18 cellular contexts compared by ENCODE assay signal in the genomic region with DNA sequence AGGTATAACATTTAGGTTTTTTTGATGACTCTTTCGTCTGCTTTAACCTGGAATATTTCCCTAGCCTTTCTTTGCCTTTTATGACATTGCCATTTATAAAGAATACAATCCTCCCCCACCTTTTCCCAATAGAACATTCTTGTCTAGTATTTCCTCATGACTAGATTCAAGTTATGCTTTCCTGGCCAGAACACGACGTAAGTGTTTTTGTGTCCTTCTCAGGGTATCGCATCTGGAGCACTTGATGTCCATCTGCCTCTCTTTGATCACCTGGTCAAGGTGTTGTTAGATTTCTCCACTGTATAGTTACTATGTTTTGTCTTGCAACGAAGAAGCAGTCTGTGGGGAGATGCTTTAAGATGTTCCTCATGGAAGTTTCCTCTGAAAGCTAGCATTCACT.
"Had no signal": no experiment of that assay in that cellular context is flagged by ENCODE, and none has a peak within 500 bp of the region (broad histone marks: within the 10 kb centered on the region; RNA-seq: fewer than 3 reads in every experiment).

No MANE protein-coding gene starts in this region.

- H3K4me1 ChIP-seq: upper lobe of right lung, vagina had no signal

- H3K36me3 ChIP-seq: upper lobe of right lung, vagina had no signal

- H3K4me3 ChIP-seq: esophagus muscularis mucosa, hepatocyte, tibial nerve, upper lobe of right lung, vagina had no signal

- H3K4me2 ChIP-seq: hepatocyte had no signal

- DNase-seq: effector memory CD4-positive, alpha-beta T cell; foreskin fibroblast; head of caudate nucleus; kidney; mammary epithelial cell; naive thymus-derived CD4-positive, alpha-beta T cell; nephron progenitor cell; posterior cingulate gyrus; right cardiac atrium; stimulated activated CD4-positive, alpha-beta T cell treated with anti-CD3 and anti-CD28 coated beads, Interleukin-4, amount 100 ng/mL, for 1 hour; stimulated activated CD8-positive, alpha-beta memory T cell treated with anti-CD3 and anti-CD28 coated beads, Interleukin-4, amount 100 ng/mL, for 48 hours; upper lobe of right lung had no signal

- H3K9me3 ChIP-seq: esophagus muscularis mucosa, tibial nerve, upper lobe of right lung, vagina had no signal

- ATAC-seq: naive thymus-derived CD4-positive, alpha-beta T cell; right cardiac atrium; stimulated activated memory B cell treated with anti-CD40 and anti-IgM and Interleukin-4, amounts not matched to agents 10 μg/mL and 1 μg/mL and 100 μg/mL, for 72 hours; upper lobe of right lung had no signal

- FAIRE-seq: endometrium, kidney had no signal

- H2AFZ ChIP-seq: hepatocyte had no signal

- H3K27me3 ChIP-seq: esophagus muscularis mucosa, hepatocyte, tibial nerve, upper lobe of right lung, vagina had no signal

- H3K27ac ChIP-seq: esophagus muscularis mucosa, hepatocyte, tibial nerve, upper lobe of right lung, vagina had no signal
